In genomic region chr3:169144691-169145090, GRCh38 we compare ENCODE assay signal across 16 cellular contexts.
DNase-seq lines count a peak whose midpoint lies in the region; ATAC-seq and TF ChIP-seq lines count a peak whose summit lies in the region.
"Had no signal": no experiment of that assay in that cellular context is flagged by ENCODE, and none has a peak within 500 bp of the region (broad histone marks: within the 10 kb centered on the region; RNA-seq: fewer than 3 reads in every experiment).

No MANE protein-coding gene starts in this region.

- DNase-seq in HAP-1 (ENCODE audit: low spot score in 2 of 2) = no peak
- no peak for DNase-seq in ascending aorta (ENCODE audit: low spot score in 2 of 2)
- DNase-seq in fibroblast of peridontal ligament (ENCODE audit: extremely low read depth) = peak; percentile 10
- DNase-seq in psoas muscle = no peak
- no peak for DNase-seq in Caco-2
- no peak for DNase-seq in NCI-H2227 (lab: John Stamatoyannopoulos, UW; ENCODE audit: unreplicated experiment)
- no peak for DNase-seq in AG08396 (ENCODE audit: low spot score)
- no peak for DNase-seq in effector CD8-positive, alpha-beta T cell (lab: John Stamatoyannopoulos, UW)
- DNase-seq: activated naive CD8-positive, alpha-beta T cell treated with anti-CD3 and anti-CD28 coated beads for 36 hours; BE2C; effector memory CD8-positive, alpha-beta T cell; naive B cell; NCI-H1092 treated with DMSO at 0.1 percent for 48 hours; NCI-H526 treated with DMSO at 0.1 percent for 48 hours; SHP77 treated with DMSO at 0.1 percent for 48 hours had no signal

- H3K4me1 ChIP-seq in HAP-1 (peaks cover 19% of the 10 kb centered on the region), ascending aorta (peaks cover 3 to 12% of the 10 kb centered on the region in 2 donors), psoas muscle (peaks cover 6% of the 10 kb centered on the region), Caco-2 (no peaks in the 10 kb centered on the region)

- intact Hi-C loops in ascending aorta (cut with DNase I) = loop anchor here (5.0 kb wide), 2 partner anchors 73 to 198 kb away; no protein-coding TSS in a partner anchor
- intact Hi-C loops in psoas muscle (cut with DNase I) = loop anchor here (5.0 to 10.0 kb wide), 3 partner anchors 518 to 603 kb away; partner anchors contain the start of gene MECOM (in 1 of the 2)
- intact Hi-C loops in Caco-2 (cut with micrococcal nuclease; ENCODE audit: unreplicated experiment) = loop anchor here (5.0 kb wide), 3 partner anchors 73 to 433 kb away; no protein-coding TSS in a partner anchor

- ATAC-seq in psoas muscle = no peak
- ATAC-seq: effector memory CD8-positive, alpha-beta T cell; HCT116 had no signal

- H3K9me3 ChIP-seq in HAP-1 = no peaks in the 10 kb centered on the region
- H3K9me3 ChIP-seq in ascending aorta = no peaks in the 10 kb centered on the region
- no peaks in the 10 kb centered on the region for H3K9me3 ChIP-seq in psoas muscle
- no peaks in the 10 kb centered on the region for H3K9me3 ChIP-seq in Caco-2
- H3K9me3 ChIP-seq: BE2C had no signal

- POLR2A ChIA-PET in Caco-2 (lab: Charles Lee) = no interaction called here

- H3K9me3 Mint-ChIP-seq in Caco-2 (ENCODE audit: unreplicated experiment) = no peaks in the 10 kb centered on the region
- H3K9me3 Mint-ChIP-seq: naive B cell had no signal

- in situ Hi-C loops in HAP-1 (cut with MboI; ENCODE audit: low sequenced_read_pairs) = loop anchor here (25.0 kb wide), 1 partner anchor 418 kb away; no protein-coding TSS in a partner anchor

- peaks cover 19% of the 10 kb centered on the region for H3K36me3 Mint-ChIP-seq in Caco-2 (ENCODE audit: insufficient read depth, unreplicated experiment)
- H3K36me3 Mint-ChIP-seq: activated naive CD8-positive, alpha-beta T cell treated with anti-CD3 and anti-CD28 coated beads for 36 hours; naive B cell had no signal

- TF ChIP-seq CTCF in ascending aorta (IDR thresholded peaks at IDR 0.05) (no peak), psoas muscle (IDR thresholded peaks at IDR 0.05) (no peak), Caco-2 (IDR thresholded peaks at IDR 0.05; ENCODE audit: insufficient read depth in 1 of 2, low read depth in 1 of 2, low read length in 1 of 2, severe bottlenecking in 1 of 2, unreplicated experiment in 1 of 2) (no peak)

- CTCF ChIA-PET in Caco-2 (lab: Charles Lee) = interaction anchor here (0.7 kb wide), 1 partner anchor 525 kb away, joined by 3 read pairs; no protein-coding TSS in a partner anchor

- H3K36me3 ChIP-seq in HAP-1 (replicated peaks) = no peaks in the 10 kb centered on the region
- H3K36me3 ChIP-seq in ascending aorta = no peaks in the 10 kb centered on the region
- H3K36me3 ChIP-seq in psoas muscle (ENCODE audit: insufficient read depth in 1 of 2, low read depth in 1 of 2) = no peaks in the 10 kb centered on the region
- no peaks in the 10 kb centered on the region for H3K36me3 ChIP-seq in Caco-2 (ENCODE audit: control insufficient read depth, insufficient read depth, low read length)
- H3K36me3 ChIP-seq: BE2C had no signal

- peak overlapping the region; percentile 4; the same call in 1 of the 2 replicates for H3K4me3 ChIP-seq in HAP-1
- peak overlapping the region in 1 of 2 donors; percentile 65 for H3K4me3 ChIP-seq in ascending aorta
- H3K4me3 ChIP-seq in psoas muscle = peak overlapping the region; percentile 67
- no peak overlapping the region for H3K4me3 ChIP-seq in Caco-2 (ENCODE audit: low read depth, low read length)

- H3K4me1 Mint-ChIP-seq in Caco-2 (ENCODE audit: low read depth, unreplicated experiment) = peaks cover 5% of the 10 kb centered on the region

- no peaks in the 10 kb centered on the region for H3K27me3 ChIP-seq in HAP-1 (ENCODE audit: low read depth)
- no peaks in the 10 kb centered on the region for H3K27me3 ChIP-seq in ascending aorta
- H3K27me3 ChIP-seq in psoas muscle (ENCODE audit: insufficient read depth in 3 of 3, low read length in 2 of 3) = peaks cover 8 to 77% (median 12%) of the 10 kb centered on the region in 3 donors
- H3K27me3 ChIP-seq in Caco-2 (replicated peaks; ENCODE audit: control insufficient read depth, insufficient read depth, low read length) = no peaks in the 10 kb centered on the region

- no peak overlapping the region for H3K27ac Mint-ChIP-seq in Caco-2 (ENCODE audit: unreplicated experiment)
- H3K27ac Mint-ChIP-seq: activated naive CD8-positive, alpha-beta T cell treated with anti-CD3 and anti-CD28 coated beads for 36 hours; effector memory CD8-positive, alpha-beta T cell had no signal

- WGBS in psoas muscle, 3 donors = 63 to 80% (median 66%) methylated on average over 1 of the region's 1 CpG

- no TSS peak for BruUV-seq in Caco-2 (replicated peaks; lab: Mats Ljungman, UMichigan)

- no peak overlapping the region for H3K4me3 Mint-ChIP-seq in Caco-2 (ENCODE audit: unreplicated experiment)
- H3K4me3 Mint-ChIP-seq: activated naive CD8-positive, alpha-beta T cell treated with anti-CD3 and anti-CD28 coated beads for 36 hours; effector memory CD8-positive, alpha-beta T cell; naive B cell had no signal

- H3K27ac ChIP-seq in ascending aorta (peak overlapping the region; percentile 90 to 93), psoas muscle (peak overlapping the region; percentile 37)

- H3K27me3 Mint-ChIP-seq in Caco-2 (ENCODE audit: insufficient read depth, unreplicated experiment) = no peaks in the 10 kb centered on the region
